25 cellular contexts compared by ENCODE assay signal in the genomic region with DNA sequence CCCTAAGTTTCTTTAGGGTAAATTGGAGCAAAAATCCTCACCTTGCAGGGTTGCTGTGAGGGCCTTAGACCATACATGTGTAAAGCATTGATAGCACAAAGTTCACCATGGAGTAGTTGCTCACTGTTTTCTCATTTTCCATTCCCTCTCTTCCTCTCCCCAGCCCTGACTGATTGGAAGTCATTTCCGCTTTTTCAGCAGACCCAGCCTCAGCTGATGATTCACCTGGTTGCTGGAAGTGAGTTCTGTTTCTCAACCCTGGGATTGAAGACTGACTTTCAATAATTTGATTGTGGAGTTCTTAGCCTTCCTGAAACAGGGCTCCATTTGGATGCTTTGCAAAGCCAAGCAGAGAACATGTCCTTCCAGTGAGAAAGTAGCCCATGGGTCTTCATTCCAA.
DNase-seq lines count a peak whose midpoint lies in the region; ATAC-seq, FAIRE-seq and TF ChIP-seq lines count a peak whose summit lies in the region.
"Had no signal": no experiment of that assay in that cellular context is flagged by ENCODE, and none has a peak within 500 bp of the region (broad histone marks: within the 10 kb centered on the region; RNA-seq: fewer than 3 reads in every experiment).

No MANE protein-coding gene starts in this region.

- ATAC-seq in SK-N-SH treated with all-trans-retinoic acid at 6 μM for 48 hours: no peak
- no peak for ATAC-seq in gastroesophageal sphincter

- no peaks in the 10 kb centered on the region for H3K9me3 Mint-ChIP-seq in astrocyte (ENCODE audit: unreplicated experiment)
- no peaks in the 10 kb centered on the region for H3K9me3 Mint-ChIP-seq in endothelial cell (ENCODE audit: unreplicated experiment)

- H3K27me3 Mint-ChIP-seq in astrocyte (ENCODE audit: low read depth, unreplicated experiment) (peaks cover 20% of the 10 kb centered on the region), endothelial cell (ENCODE audit: unreplicated experiment) (peaks cover 3% of the 10 kb centered on the region)

- H3K9ac ChIP-seq in SK-N-SH (no peak overlapping the region), astrocyte (ENCODE audit: low read length) (no peak overlapping the region)
- H3K9ac ChIP-seq: BLaER1 treated with 17β-estradiol and CSF1 and Interleukin-3, amounts not matched to agents 10 nM and 100 nM had no signal

- TF ChIP-seq EP300 in SK-N-SH (IDR thresholded peaks at IDR 0.05; ENCODE audit: borderline replicate concordance in 1 of 2, low read depth in 1 of 2, low read length in 1 of 2) (no peak), gastroesophageal sphincter (IDR thresholded peaks at IDR 0.05) (no peak)

- POLR2A ChIA-PET in SK-N-SH (lab: Yijun Ruan, JAX): no interaction called here

- H3K27ac ChIP-seq in SK-N-SH (ENCODE audit: low read depth in 2 of 2, low read length in 1 of 2) (no peak overlapping the region), astrocyte (ENCODE audit: low read depth, low read length) (no peak overlapping the region), gastroesophageal sphincter (no peak overlapping the region)
- H3K27ac ChIP-seq: 22Rv1; BLaER1 treated with 17β-estradiol and CSF1 and Interleukin-3, amounts not matched to agents 10 nM and 100 nM had no signal

- H4K20me1 ChIP-seq in SK-N-SH (ENCODE audit: insufficient read depth) (no peaks in the 10 kb centered on the region), astrocyte (ENCODE audit: insufficient read depth, low read length) (no peaks in the 10 kb centered on the region)
- H4K20me1 ChIP-seq: BLaER1 treated with 17β-estradiol and CSF1 and Interleukin-3, amounts not matched to agents 10 nM and 100 nM had no signal

- H3K4me1 Mint-ChIP-seq in astrocyte (ENCODE audit: low read depth, unreplicated experiment) (peaks cover 18% of the 10 kb centered on the region), endothelial cell (ENCODE audit: unreplicated experiment) (peaks cover 13% of the 10 kb centered on the region)

- WGBS in SK-N-SH (ENCODE audit: low lambda C conversion rate): 68% methylated on average over 1 of the region's 1 CpG
- 38 to 100% methylated on average over 1 of the region's 1 CpG for WGBS in gastroesophageal sphincter (ENCODE audit: low coverage in 1 of 2), 2 donors

- no peak for TF ChIP-seq RAD21 in SK-N-SH (IDR thresholded peaks at IDR 0.05; ENCODE audit: low read length)

- DNase-seq in SK-N-SH (no peak), astrocyte (ENCODE audit: low read depth) (peak; percentile 45), endothelial cell (ENCODE audit: low spot score) (no peak), NCI-H748 (lab: John Stamatoyannopoulos, UW; ENCODE audit: unreplicated experiment) (no peak), epidermal melanocyte (ENCODE audit: insufficient read length, low spot score) (no peak), GM19240 (ENCODE audit: insufficient read length, low spot score) (no peak)
- DNase-seq: ACHN; Caco-2; CD4-positive, alpha-beta memory T cell; DMS 273 treated with DMSO at 0.1 percent for 48 hours; DMS79 treated with DMSO at 0.1 percent for 48 hours; KBM-7; NCI-H1105 treated with DMSO at 0.1 percent for 48 hours; NCI-H2029 treated with DMSO at 0.1 percent for 48 hours; NCI-H226; NCI-H510A treated with DMSO at 0.1 percent for 48 hours; NCI-H82; Right ventricle myocardium superior had no signal

- H3K9me3 ChIP-seq in SK-N-SH (no peaks in the 10 kb centered on the region), astrocyte (ENCODE audit: insufficient read depth, low read depth, low read length) (no peaks in the 10 kb centered on the region), gastroesophageal sphincter (no peaks in the 10 kb centered on the region)
- H3K9me3 ChIP-seq: BLaER1 treated with 17β-estradiol and CSF1 and Interleukin-3, amounts not matched to agents 10 nM and 100 nM; Caco-2 had no signal

- H3K4me3 Mint-ChIP-seq in astrocyte (ENCODE audit: unreplicated experiment): no peak overlapping the region
- no peak overlapping the region for H3K4me3 Mint-ChIP-seq in endothelial cell (ENCODE audit: unreplicated experiment)
- H3K4me3 Mint-ChIP-seq: CD4-positive, alpha-beta memory T cell had no signal

- TF ChIP-seq CTCF in SK-N-SH (IDR thresholded peaks at IDR 0.05): no peak
- no peak for TF ChIP-seq CTCF in astrocyte (IDR thresholded peaks at IDR 0.05; ENCODE audit: insufficient read depth, low read depth, low read length)
- no peak for TF ChIP-seq CTCF in endothelial cell (IDR thresholded peaks at IDR 0.05; ENCODE audit: unreplicated experiment)
- no peak for TF ChIP-seq CTCF in gastroesophageal sphincter (IDR thresholded peaks at IDR 0.05)

- no peaks in the 10 kb centered on the region for H3K36me3 ChIP-seq in SK-N-SH (replicated peaks in 1 of 2; ENCODE audit: control insufficient read depth in 1 of 2, insufficient read depth in 2 of 2, low read length in 1 of 2)
- H3K36me3 ChIP-seq in astrocyte (ENCODE audit: insufficient read depth, low read length): no peaks in the 10 kb centered on the region
- H3K36me3 ChIP-seq in gastroesophageal sphincter: no peaks in the 10 kb centered on the region
- H3K36me3 ChIP-seq: BLaER1 treated with 17β-estradiol and CSF1 and Interleukin-3, amounts not matched to agents 10 nM and 100 nM had no signal

- no peaks in the 10 kb centered on the region; the same call in 1 of the 2 replicates for H3K27me3 ChIP-seq in SK-N-SH (ENCODE audit: insufficient read depth)
- H3K27me3 ChIP-seq in astrocyte (ENCODE audit: insufficient read depth, low read length): no peaks in the 10 kb centered on the region
- no peaks in the 10 kb centered on the region for H3K27me3 ChIP-seq in gastroesophageal sphincter

- no peak for TF ChIP-seq POLR2A in gastroesophageal sphincter (IDR thresholded peaks at IDR 0.05)

- H3K4me3 ChIP-seq in SK-N-SH (ENCODE audit: low read depth in 2 of 2, low read length in 1 of 2) (no peak overlapping the region), astrocyte (ENCODE audit: insufficient read depth, low read depth, low read length) (no peak overlapping the region), gastroesophageal sphincter (no peak overlapping the region)
- H3K4me3 ChIP-seq: BLaER1 treated with 17β-estradiol and CSF1 and Interleukin-3, amounts not matched to agents 10 nM and 100 nM had no signal

- CTCF ChIA-PET in SK-N-SH (lab: Yijun Ruan, JAX): interaction anchor here (1.2 kb wide), 1 partner anchor 29 kb away, joined by 3 read pairs; no protein-coding TSS in a partner anchor

- H3K4me1 ChIP-seq in SK-N-SH (ENCODE audit: control insufficient read depth in 1 of 2, insufficient read depth in 2 of 2, low read depth in 1 of 2, low read length in 1 of 2) (peaks cover 16 to 31% of the 10 kb centered on the region in 2 experiments), astrocyte (ENCODE audit: insufficient read depth, low read length) (peaks cover 14% of the 10 kb centered on the region), gastroesophageal sphincter (peaks cover under 1 to 25% (median 9%) of the 10 kb centered on the region in 3 donors)
- H3K4me1 ChIP-seq: Caco-2 had no signal

- H3K27ac Mint-ChIP-seq in astrocyte (ENCODE audit: unreplicated experiment) (no peak overlapping the region), endothelial cell (ENCODE audit: unreplicated experiment) (peak overlapping the region; percentile 58)
- H3K27ac Mint-ChIP-seq: CD4-positive, alpha-beta memory T cell had no signal

- H3K36me3 Mint-ChIP-seq in astrocyte (ENCODE audit: low read depth, unreplicated experiment) (no peaks in the 10 kb centered on the region), endothelial cell (ENCODE audit: low read depth, unreplicated experiment) (no peaks in the 10 kb centered on the region)
- H3K36me3 Mint-ChIP-seq: CD4-positive, alpha-beta memory T cell had no signal

- H2AFZ ChIP-seq in SK-N-SH (ENCODE audit: low read depth) (no peak overlapping the region), astrocyte (ENCODE audit: low read depth, low read length) (peak overlapping the region; percentile 14)

- H3F3A ChIP-seq in SK-N-SH (replicated peaks; ENCODE audit: insufficient read depth): no peaks in the 10 kb centered on the region

- FAIRE-seq in astrocyte (lab: Jason Lieb, UNC): no peak
- FAIRE-seq: GM12892, GM18507, RCC 7860 had no signal

- H3K9me2 ChIP-seq in SK-N-SH: no peaks in the 10 kb centered on the region

- H3K79me2 ChIP-seq in SK-N-SH (ENCODE audit: insufficient read depth) (no peaks in the 10 kb centered on the region), astrocyte (ENCODE audit: insufficient read depth, low read length) (no peaks in the 10 kb centered on the region)

- no peak overlapping the region for H3K4me2 ChIP-seq in SK-N-SH
- H3K4me2 ChIP-seq in astrocyte (ENCODE audit: low read length): no peak overlapping the region

TF ChIP-seq in SK-N-SH, 30 proteins besides CTCF, POLR2A, EP300 and RAD21:
- peak; percentile 7; the same call in 1 of the 2 replicates for TF ChIP-seq FOSL2 (IDR thresholded peaks at IDR 0.05; ENCODE audit: borderline replicate concordance, low read depth)
- TF ChIP-seq YY1 (IDR thresholded peaks at IDR 0.05; ENCODE audit: low read depth): no peak

TF ChIP-seq in SK-N-SH treated with all-trans-retinoic acid at 6 μM for 48 hours, 23 proteins besides CTCF, POLR2A, EP300 and RAD21:
- TF ChIP-seq ZNF565 (CRISPR knock-in tag; conservative IDR thresholded peaks at IDR 0.05; ENCODE audit: low read depth) (no peak), ZNF8 (CRISPR knock-in tag; IDR thresholded peaks at IDR 0.05) (no peak), SNAI2 (CRISPR knock-in tag; IDR thresholded peaks at IDR 0.05) (no peak), ZC3H10 (CRISPR knock-in tag; IDR thresholded peaks at IDR 0.05) (no peak)
- TF ChIP-seq, protein P1, sequence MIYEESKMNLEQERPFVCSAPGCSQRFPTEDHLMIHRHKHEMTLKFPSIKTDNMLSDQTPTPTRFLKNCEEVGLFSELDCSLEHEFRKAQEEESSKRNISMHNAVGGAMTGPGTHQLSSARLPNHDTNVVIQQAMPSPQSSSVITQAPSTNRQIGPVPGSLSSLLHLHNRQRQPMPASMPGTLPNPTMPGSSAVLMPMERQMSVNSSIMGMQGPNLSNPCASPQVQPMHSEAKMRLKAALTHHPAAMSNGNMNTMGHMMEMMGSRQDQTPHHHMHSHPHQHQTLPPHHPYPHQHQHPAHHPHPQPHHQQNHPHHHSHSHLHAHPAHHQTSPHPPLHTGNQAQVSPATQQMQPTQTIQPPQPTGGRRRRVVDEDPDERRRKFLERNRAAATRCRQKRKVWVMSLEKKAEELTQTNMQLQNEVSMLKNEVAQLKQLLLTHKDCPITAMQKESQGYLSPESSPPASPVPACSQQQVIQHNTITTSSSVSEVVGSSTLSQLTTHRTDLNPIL (CRISPR knock-in tag; IDR thresholded peaks at IDR 0.05; ENCODE audit: low read depth): no peak
